29 cellular contexts compared by ENCODE assay signal in the genomic region with DNA sequence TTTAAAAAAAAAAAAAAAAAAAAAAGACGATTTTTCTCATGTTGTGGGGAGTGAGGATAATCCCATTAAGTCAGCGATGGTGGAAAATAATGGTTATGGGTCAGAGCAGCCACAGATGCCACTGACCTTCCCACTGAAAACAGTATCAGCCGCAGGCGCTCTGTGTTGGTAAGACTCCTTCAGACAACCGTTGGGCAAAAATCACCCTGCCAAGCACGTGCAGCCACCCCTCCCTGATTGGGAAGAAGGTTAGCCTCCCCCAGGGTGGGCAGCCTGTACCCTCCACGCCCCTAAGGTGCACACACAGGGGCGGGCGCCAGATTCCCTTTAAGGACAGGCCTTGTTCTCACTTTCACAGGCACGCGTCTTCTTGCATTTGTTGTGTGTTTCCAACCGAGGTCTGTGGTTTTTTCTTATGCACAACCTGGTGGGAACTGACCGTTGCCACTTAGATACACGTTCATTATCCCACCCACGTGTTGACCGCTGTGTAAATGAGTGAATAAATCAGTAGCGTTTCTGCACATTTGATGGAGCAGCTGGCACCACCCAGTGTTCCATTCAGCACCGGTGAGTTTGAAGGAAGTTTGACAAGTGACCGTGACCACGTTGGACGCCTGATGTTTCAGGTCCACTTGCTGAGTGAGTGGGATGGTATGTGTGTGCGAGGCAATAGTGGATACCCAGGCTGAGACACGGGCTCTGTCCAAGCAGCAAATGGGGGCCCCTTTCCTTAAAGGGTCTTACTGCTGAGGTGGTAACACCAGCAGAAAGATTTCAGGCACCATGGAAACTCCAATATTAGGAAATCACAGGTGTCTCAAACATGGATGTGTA.
"Had no signal": no experiment of that assay in that cellular context is flagged by ENCODE, and none has a peak within 500 bp of the region (broad histone marks: within the 10 kb centered on the region; RNA-seq: fewer than 3 reads in every experiment).

No MANE protein-coding gene starts in this region.

- DNase-seq: hypothalamus; immature natural killer cell; kidney; left colon; left lung; lower lobe of right lung; mammary epithelial cell; mesenchymal stem cell; naive B cell; natural killer cell; nephron progenitor cell; ovary; right cardiac atrium; stimulated activated CD4-positive, alpha-beta T cell treated with anti-CD3 and anti-CD28 coated beads, Interleukin-12 subunit alpha, Interleukin-12 subunit beta, amount 100 ng/mL, for 4 hours; stimulated activated CD4-positive, alpha-beta T cell treated with anti-CD3 and anti-CD28 coated beads, Interleukin-15, amount 100 ng/mL, for 24 hours; stimulated activated CD4-positive, alpha-beta T cell treated with anti-CD3 and anti-CD28 coated beads, Interleukin-2, amount 100 ng/mL, for 24 hours; stimulated activated CD4-positive, alpha-beta T cell treated with anti-CD3 and anti-CD28 coated beads, Interleukin-4, amount 100 ng/mL, for 1 hour; stimulated activated naive B cell treated with anti-CD40 and anti-IgM and Interleukin-4, amounts not matched to agents 10 μg/mL and 1 μg/mL and 100 μg/mL, for 72 hours; stimulated activated naive CD8-positive, alpha-beta T cell treated with anti-CD3 and anti-CD28 coated beads, Interleukin-15, Interleukin-2, amounts not matched to agents 100 U/mL and 50 U/mL, for 24 hours; stomach; testis; thyroid gland; transverse colon; upper lobe of left lung had no signal

- H3K27me3 ChIP-seq: left lung, neural progenitor cell, neutrophil, ovary, stomach, testis, thyroid gland, transverse colon, upper lobe of left lung, vagina had no signal

- H3K9me3 ChIP-seq: left lung, lower lobe of right lung, neutrophil, ovary, stomach, testis, thyroid gland, transverse colon, upper lobe of left lung, vagina had no signal

- H3K27ac ChIP-seq: left lung, lower lobe of right lung, neural progenitor cell, neutrophil, ovary, stomach, testis, thyroid gland, transverse colon, upper lobe of left lung, vagina had no signal

- H3K4me1 ChIP-seq: left lung, lower lobe of right lung, neural progenitor cell, stomach, testis, thyroid gland, transverse colon, upper lobe of left lung, vagina had no signal

- H3K36me3 ChIP-seq: neural progenitor cell, neutrophil, ovary, thyroid gland had no signal

- ATAC-seq: left colon; left lung; lower lobe of right lung; natural killer cell; right cardiac atrium; stimulated activated naive B cell treated with anti-CD40 and anti-IgM and Interleukin-4, amounts not matched to agents 10 μg/mL and 1 μg/mL and 100 μg/mL, for 72 hours; stimulated activated naive CD8-positive, alpha-beta T cell treated with anti-CD3 and anti-CD28 coated beads, Interleukin-15, Interleukin-2, amounts not matched to agents 100 U/mL and 50 U/mL, for 24 hours had no signal

- FAIRE-seq: islet of Langerhans, kidney had no signal

- H3K4me3 ChIP-seq: left lung, lower lobe of right lung, neural progenitor cell, ovary, smooth muscle cell, stomach, testis, thyroid gland, transverse colon, upper lobe of left lung, vagina had no signal
